ENCODE assay signal across 2 cellular contexts in the genomic region with DNA sequence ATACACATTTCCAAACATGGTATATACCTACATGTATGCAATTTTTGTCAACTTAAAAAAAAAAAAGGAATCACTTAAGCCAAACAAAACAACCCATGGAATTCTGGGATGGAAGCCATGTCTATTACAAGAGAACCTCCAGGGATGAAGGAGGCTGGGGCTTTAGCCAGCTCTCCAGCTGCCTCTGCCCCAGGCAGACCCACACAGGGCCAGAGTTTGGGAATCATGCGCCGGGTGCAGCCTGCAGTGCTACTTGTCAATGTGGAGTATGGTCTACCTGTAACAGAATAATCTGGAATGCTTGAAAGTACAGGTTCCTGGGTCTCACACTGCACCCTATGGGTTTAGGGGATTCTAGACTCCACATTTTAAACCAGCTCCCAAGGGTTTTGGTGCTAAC.
TF ChIP-seq lines count a peak whose summit lies in the region.

No MANE protein-coding gene starts in this region.

TF ChIP-seq in liver, 16 proteins besides CTCF, POLR2A, EP300 and RAD21:
- TF ChIP-seq, protein P1, sequence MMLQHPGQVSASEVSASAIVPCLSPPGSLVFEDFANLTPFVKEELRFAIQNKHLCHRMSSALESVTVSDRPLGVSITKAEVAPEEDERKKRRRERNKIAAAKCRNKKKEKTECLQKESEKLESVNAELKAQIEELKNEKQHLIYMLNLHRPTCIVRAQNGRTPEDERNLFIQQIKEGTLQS (IDR thresholded peaks at IDR 0.05), result no peak
- no peak for TF ChIP-seq SP1 (IDR thresholded peaks at IDR 0.05)
- no peak for TF ChIP-seq TAF1 (conservative IDR thresholded peaks at IDR 0.05)
- no peak for TF ChIP-seq EGR1 (IDR thresholded peaks at IDR 0.05; ENCODE audit: low read depth in 2 of 2)
- no peak for TF ChIP-seq NR2F2 (IDR thresholded peaks at IDR 0.05)
- no peak for TF ChIP-seq HNF4A (conservative IDR thresholded peaks at IDR 0.05)
- no peak for TF ChIP-seq FOXA1 (IDR thresholded peaks at IDR 0.05)
- no peak for TF ChIP-seq YY1 (IDR thresholded peaks at IDR 0.05)
- no peak for TF ChIP-seq HNF4G (IDR thresholded peaks at IDR 0.05)
- no peak for TF ChIP-seq JUND (IDR thresholded peaks at IDR 0.05)
- TF ChIP-seq, protein P2, sequence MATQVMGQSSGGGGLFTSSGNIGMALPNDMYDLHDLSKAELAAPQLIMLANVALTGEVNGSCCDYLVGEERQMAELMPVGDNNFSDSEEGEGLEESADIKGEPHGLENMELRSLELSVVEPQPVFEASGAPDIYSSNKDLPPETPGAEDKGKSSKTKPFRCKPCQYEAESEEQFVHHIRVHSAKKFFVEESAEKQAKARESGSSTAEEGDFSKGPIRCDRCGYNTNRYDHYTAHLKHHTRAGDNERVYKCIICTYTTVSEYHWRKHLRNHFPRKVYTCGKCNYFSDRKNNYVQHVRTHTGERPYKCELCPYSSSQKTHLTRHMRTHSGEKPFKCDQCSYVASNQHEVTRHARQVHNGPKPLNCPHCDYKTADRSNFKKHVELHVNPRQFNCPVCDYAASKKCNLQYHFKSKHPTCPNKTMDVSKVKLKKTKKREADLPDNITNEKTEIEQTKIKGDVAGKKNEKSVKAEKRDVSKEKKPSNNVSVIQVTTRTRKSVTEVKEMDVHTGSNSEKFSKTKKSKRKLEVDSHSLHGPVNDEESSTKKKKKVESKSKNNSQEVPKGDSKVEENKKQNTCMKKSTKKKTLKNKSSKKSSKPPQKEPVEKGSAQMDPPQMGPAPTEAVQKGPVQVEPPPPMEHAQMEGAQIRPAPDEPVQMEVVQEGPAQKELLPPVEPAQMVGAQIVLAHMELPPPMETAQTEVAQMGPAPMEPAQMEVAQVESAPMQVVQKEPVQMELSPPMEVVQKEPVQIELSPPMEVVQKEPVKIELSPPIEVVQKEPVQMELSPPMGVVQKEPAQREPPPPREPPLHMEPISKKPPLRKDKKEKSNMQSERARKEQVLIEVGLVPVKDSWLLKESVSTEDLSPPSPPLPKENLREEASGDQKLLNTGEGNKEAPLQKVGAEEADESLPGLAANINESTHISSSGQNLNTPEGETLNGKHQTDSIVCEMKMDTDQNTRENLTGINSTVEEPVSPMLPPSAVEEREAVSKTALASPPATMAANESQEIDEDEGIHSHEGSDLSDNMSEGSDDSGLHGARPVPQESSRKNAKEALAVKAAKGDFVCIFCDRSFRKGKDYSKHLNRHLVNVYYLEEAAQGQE (IDR thresholded peaks at IDR 0.05), result no peak
- TF ChIP-seq, protein P3, sequence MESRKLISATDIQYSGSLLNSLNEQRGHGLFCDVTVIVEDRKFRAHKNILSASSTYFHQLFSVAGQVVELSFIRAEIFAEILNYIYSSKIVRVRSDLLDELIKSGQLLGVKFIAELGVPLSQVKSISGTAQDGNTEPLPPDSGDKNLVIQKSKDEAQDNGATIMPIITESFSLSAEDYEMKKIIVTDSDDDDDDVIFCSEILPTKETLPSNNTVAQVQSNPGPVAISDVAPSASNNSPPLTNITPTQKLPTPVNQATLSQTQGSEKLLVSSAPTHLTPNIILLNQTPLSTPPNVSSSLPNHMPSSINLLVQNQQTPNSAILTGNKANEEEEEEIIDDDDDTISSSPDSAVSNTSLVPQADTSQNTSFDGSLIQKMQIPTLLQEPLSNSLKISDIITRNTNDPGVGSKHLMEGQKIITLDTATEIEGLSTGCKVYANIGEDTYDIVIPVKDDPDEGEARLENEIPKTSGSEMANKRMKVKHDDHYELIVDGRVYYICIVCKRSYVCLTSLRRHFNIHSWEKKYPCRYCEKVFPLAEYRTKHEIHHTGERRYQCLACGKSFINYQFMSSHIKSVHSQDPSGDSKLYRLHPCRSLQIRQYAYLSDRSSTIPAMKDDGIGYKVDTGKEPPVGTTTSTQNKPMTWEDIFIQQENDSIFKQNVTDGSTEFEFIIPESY (IDR thresholded peaks at IDR 0.05), result no peak
- TF ChIP-seq RXRA (IDR thresholded peaks at IDR 0.05), result no peak
- no peak for TF ChIP-seq FOXA2 (IDR thresholded peaks at IDR 0.05)
- no peak for TF ChIP-seq GABPA (IDR thresholded peaks at IDR 0.05 in 1 of 2, conservative IDR thresholded peaks at IDR 0.05 in 1 of 2)
TF ChIP-seq in liver: peak in this region for 0.

TF ChIP-seq in HepG2, 621 proteins besides CTCF, POLR2A, EP300 and RAD21:
- TF ChIP-seq ZNF441 (CRISPR knock-in tag; IDR thresholded peaks at IDR 0.05; ENCODE audit: borderline replicate concordance) (no peak), YY1 (IDR thresholded peaks at IDR 0.05; ENCODE audit: insufficient read depth, insufficient replicate concordance, low read depth, low read length) (no peak), ZNF446 (CRISPR knock-in tag; IDR thresholded peaks at IDR 0.05) (no peak), HNF4G (IDR thresholded peaks at IDR 0.05; ENCODE audit: borderline replicate concordance, low read depth, low read length) (no peak), HNF4G (CRISPR knock-in tag; IDR thresholded peaks at IDR 0.05; ENCODE audit: borderline replicate concordance, low read depth) (no peak), MTF1 (CRISPR knock-in tag; IDR thresholded peaks at IDR 0.05) (no peak), BORCS8-MEF2B (CRISPR knock-in tag; IDR thresholded peaks at IDR 0.05) (no peak), STAG1 (CRISPR knock-in tag; IDR thresholded peaks at IDR 0.05) (no peak), ZNF24 (IDR thresholded peaks at IDR 0.05) (no peak), SRY (CRISPR knock-in tag; IDR thresholded peaks at IDR 0.05) (no peak), HOXA5 (CRISPR knock-in tag; IDR thresholded peaks at IDR 0.05) (no peak), KAT8 (CRISPR knock-in tag; IDR thresholded peaks at IDR 0.05) (no peak), ZC3H13 (CRISPR knock-in tag; IDR thresholded peaks at IDR 0.05) (no peak)
- TF ChIP-seq, protein P4, sequence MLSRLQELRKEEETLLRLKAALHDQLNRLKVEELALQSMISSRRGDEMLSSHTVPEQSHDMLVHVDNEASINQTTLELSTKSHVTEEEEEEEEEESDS (CRISPR knock-in tag; IDR thresholded peaks at IDR 0.05; ENCODE audit: borderline replicate concordance), result no peak
- TF ChIP-seq, protein P5, sequence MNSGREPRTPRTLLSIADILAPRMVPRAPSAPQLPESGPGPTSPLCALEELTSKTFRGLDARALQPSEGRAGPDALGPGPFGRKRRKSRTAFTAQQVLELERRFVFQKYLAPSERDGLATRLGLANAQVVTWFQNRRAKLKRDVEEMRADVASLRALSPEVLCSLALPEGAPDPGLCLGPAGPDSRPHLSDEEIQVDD (CRISPR knock-in tag; IDR thresholded peaks at IDR 0.05; ENCODE audit: borderline replicate concordance), result no peak
- TF ChIP-seq, protein P6, sequence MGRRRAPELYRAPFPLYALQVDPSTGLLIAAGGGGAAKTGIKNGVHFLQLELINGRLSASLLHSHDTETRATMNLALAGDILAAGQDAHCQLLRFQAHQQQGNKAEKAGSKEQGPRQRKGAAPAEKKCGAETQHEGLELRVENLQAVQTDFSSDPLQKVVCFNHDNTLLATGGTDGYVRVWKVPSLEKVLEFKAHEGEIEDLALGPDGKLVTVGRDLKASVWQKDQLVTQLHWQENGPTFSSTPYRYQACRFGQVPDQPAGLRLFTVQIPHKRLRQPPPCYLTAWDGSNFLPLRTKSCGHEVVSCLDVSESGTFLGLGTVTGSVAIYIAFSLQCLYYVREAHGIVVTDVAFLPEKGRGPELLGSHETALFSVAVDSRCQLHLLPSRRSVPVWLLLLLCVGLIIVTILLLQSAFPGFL (CRISPR knock-in tag; IDR thresholded peaks at IDR 0.05), result no peak
- TF ChIP-seq, protein P7, sequence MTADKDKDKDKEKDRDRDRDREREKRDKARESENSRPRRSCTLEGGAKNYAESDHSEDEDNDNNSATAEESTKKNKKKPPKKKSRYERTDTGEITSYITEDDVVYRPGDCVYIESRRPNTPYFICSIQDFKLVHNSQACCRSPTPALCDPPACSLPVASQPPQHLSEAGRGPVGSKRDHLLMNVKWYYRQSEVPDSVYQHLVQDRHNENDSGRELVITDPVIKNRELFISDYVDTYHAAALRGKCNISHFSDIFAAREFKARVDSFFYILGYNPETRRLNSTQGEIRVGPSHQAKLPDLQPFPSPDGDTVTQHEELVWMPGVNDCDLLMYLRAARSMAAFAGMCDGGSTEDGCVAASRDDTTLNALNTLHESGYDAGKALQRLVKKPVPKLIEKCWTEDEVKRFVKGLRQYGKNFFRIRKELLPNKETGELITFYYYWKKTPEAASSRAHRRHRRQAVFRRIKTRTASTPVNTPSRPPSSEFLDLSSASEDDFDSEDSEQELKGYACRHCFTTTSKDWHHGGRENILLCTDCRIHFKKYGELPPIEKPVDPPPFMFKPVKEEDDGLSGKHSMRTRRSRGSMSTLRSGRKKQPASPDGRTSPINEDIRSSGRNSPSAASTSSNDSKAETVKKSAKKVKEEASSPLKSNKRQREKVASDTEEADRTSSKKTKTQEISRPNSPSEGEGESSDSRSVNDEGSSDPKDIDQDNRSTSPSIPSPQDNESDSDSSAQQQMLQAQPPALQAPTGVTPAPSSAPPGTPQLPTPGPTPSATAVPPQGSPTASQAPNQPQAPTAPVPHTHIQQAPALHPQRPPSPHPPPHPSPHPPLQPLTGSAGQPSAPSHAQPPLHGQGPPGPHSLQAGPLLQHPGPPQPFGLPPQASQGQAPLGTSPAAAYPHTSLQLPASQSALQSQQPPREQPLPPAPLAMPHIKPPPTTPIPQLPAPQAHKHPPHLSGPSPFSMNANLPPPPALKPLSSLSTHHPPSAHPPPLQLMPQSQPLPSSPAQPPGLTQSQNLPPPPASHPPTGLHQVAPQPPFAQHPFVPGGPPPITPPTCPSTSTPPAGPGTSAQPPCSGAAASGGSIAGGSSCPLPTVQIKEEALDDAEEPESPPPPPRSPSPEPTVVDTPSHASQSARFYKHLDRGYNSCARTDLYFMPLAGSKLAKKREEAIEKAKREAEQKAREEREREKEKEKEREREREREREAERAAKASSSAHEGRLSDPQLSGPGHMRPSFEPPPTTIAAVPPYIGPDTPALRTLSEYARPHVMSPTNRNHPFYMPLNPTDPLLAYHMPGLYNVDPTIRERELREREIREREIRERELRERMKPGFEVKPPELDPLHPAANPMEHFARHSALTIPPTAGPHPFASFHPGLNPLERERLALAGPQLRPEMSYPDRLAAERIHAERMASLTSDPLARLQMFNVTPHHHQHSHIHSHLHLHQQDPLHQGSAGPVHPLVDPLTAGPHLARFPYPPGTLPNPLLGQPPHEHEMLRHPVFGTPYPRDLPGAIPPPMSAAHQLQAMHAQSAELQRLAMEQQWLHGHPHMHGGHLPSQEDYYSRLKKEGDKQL (CRISPR knock-in tag; IDR thresholded peaks at IDR 0.05; ENCODE audit: low read depth), result no peak
- TF ChIP-seq, protein P8, sequence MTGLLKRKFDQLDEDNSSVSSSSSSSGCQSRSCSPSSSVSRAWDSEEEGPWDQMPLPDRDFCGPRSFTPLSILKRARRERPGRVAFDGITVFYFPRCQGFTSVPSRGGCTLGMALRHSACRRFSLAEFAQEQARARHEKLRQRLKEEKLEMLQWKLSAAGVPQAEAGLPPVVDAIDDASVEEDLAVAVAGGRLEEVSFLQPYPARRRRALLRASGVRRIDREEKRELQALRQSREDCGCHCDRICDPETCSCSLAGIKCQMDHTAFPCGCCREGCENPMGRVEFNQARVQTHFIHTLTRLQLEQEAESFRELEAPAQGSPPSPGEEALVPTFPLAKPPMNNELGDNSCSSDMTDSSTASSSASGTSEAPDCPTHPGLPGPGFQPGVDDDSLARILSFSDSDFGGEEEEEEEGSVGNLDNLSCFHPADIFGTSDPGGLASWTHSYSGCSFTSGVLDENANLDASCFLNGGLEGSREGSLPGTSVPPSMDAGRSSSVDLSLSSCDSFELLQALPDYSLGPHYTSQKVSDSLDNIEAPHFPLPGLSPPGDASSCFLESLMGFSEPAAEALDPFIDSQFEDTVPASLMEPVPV (CRISPR knock-in tag; IDR thresholded peaks at IDR 0.05), result no peak
- TF ChIP-seq, protein P9, sequence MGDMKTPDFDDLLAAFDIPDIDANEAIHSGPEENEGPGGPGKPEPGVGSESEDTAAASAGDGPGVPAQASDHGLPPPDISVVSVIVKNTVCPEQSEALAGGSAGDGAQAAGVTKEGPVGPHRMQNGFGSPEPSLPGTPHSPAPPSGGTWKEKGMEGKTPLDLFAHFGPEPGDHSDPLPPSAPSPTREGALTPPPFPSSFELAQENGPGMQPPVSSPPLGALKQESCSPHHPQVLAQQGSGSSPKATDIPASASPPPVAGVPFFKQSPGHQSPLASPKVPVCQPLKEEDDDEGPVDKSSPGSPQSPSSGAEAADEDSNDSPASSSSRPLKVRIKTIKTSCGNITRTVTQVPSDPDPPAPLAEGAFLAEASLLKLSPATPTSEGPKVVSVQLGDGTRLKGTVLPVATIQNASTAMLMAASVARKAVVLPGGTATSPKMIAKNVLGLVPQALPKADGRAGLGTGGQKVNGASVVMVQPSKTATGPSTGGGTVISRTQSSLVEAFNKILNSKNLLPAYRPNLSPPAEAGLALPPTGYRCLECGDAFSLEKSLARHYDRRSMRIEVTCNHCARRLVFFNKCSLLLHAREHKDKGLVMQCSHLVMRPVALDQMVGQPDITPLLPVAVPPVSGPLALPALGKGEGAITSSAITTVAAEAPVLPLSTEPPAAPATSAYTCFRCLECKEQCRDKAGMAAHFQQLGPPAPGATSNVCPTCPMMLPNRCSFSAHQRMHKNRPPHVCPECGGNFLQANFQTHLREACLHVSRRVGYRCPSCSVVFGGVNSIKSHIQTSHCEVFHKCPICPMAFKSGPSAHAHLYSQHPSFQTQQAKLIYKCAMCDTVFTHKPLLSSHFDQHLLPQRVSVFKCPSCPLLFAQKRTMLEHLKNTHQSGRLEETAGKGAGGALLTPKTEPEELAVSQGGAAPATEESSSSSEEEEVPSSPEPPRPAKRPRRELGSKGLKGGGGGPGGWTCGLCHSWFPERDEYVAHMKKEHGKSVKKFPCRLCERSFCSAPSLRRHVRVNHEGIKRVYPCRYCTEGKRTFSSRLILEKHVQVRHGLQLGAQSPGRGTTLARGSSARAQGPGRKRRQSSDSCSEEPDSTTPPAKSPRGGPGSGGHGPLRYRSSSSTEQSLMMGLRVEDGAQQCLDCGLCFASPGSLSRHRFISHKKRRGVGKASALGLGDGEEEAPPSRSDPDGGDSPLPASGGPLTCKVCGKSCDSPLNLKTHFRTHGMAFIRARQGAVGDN (CRISPR knock-in tag; IDR thresholded peaks at IDR 0.05), result no peak
